In the genomic region with DNA sequence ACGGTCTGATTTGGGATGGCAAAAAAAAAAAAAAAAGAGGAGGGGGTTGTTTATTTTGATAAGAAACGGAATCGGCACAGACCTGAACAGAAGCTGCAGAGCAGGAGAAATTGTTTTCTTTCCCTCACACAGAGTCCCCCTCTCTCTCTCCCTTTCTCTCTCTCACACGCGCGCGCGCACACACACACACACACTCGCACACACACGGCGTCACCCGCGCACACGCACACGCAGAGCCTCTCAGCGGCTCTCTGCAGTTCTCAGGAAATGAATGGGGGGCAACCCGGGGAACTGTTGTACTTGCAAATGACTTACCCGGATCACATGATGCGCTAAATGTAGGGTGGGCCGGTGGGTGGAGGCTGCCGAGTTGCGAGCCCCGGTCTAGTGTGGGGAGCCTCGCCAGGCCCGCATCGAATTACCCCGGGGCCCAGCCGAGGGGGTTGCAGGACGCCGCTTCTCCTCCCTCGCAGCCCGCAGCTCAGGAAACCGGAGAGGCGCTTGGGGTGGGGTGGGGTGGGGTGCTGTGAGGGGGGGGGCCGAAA, we compare ENCODE assay signal across 8 cellular contexts. TPM values are rescaled to one million over a fixed set of nuclear protein-coding genes. Genes with fewer than 3 reads are reported as not detected.
DNase-seq lines count a peak whose midpoint lies in the region; ATAC-seq, FAIRE-seq and TF ChIP-seq lines count a peak whose summit lies in the region.

No MANE protein-coding gene starts in this region.

- H3K4me3 Mint-ChIP-seq in activated B cell treated with CpG ODN at 0.5 μM for 24 hours: no peak overlapping the region

- CTCF ChIA-PET in activated B cell treated with CpG ODN at 0.5 μM for 24 hours (lab: Charles Lee): interaction anchor here (4.2 kb wide), 1 partner anchor 153 kb away, joined by 16 read pairs; no protein-coding TSS in a partner anchor

- intact Hi-C loops in activated B cell treated with CpG ODN at 0.5 μM for 24 hours (cut with micrococcal nuclease): loop anchor here (1.0 to 10.0 kb wide), 14 partner anchors 8 to 1415 kb away; a partner anchor contains a TSS
- intact Hi-C loops in kidney (cut with DNase I): no loop called here

- no peaks in the 10 kb centered on the region for H3K9me3 Mint-ChIP-seq in activated B cell treated with CpG ODN at 0.5 μM for 24 hours

- TF ChIP-seq CTCF in activated B cell treated with CpG ODN at 0.5 μM for 24 hours (IDR thresholded peaks at IDR 0.05): no peak
- no peak for TF ChIP-seq CTCF in cardiac fibroblast (IDR thresholded peaks at IDR 0.05; ENCODE audit: low read depth, low read length)
- no peak for TF ChIP-seq CTCF in kidney (IDR thresholded peaks at IDR 0.05; ENCODE audit: borderline replicate concordance, extremely low read depth, insufficient read depth)

- peak; percentile 41 for ATAC-seq in HG02981 (IDR thresholded peaks at IDR 0.05; ENCODE audit: unreplicated experiment)
- peak; percentile 51 for ATAC-seq in activated B cell treated with CpG ODN at 0.5 μM for 24 hours (ENCODE audit: low read depth)

- H3K27me3 Mint-ChIP-seq in activated B cell treated with CpG ODN at 0.5 μM for 24 hours: no peaks in the 10 kb centered on the region

- peaks cover 13% of the 10 kb centered on the region for H3K36me3 Mint-ChIP-seq in activated B cell treated with CpG ODN at 0.5 μM for 24 hours (ENCODE audit: low read depth)

- H3K9ac ChIP-seq in kidney (ENCODE audit: low read length in 2 of 2): peak overlapping the region; percentile 27 to 83

- H3K36me3 ChIP-seq in kidney (ENCODE audit: control insufficient read depth in 1 of 2, insufficient read depth in 2 of 2, low read length in 2 of 2): no peaks in the 10 kb centered on the region

- H3K27ac Mint-ChIP-seq in activated B cell treated with CpG ODN at 0.5 μM for 24 hours: peak overlapping the region; percentile 98

- DNase-seq in SIG-M5 treated with dmso at 0.1 percent for 504 hours (lab: John Stamatoyannopoulos, UW; ENCODE audit: unreplicated experiment) (peak; percentile 49), SIG-M5 (lab: John Stamatoyannopoulos, UW) (no peak), NCI-H2107 (lab: John Stamatoyannopoulos, UW) (peak; percentile 30), activated B cell treated with CpG ODN at 0.5 μM for 24 hours (peak; percentile 79), cardiac fibroblast (ENCODE audit: low read depth in 2 of 2) (peak; percentile 92 to 98), kidney (peak; percentile 96)
- DNase-seq in stimulated activated CD4-positive, alpha-beta T cell treated with anti-CD3 and anti-CD28 coated beads, Interleukin-12 subunit alpha, Interleukin-12 subunit beta, amount 100 ng/mL, for 4 hours: peak; percentile 66

- H3K4me1 Mint-ChIP-seq in activated B cell treated with CpG ODN at 0.5 μM for 24 hours: peaks cover 39% of the 10 kb centered on the region

- H3K4me1 ChIP-seq in kidney (ENCODE audit: control insufficient read depth in 1 of 2, insufficient read depth in 1 of 2, low read depth in 1 of 2, low read length in 2 of 2): peaks cover 13 to 18% of the 10 kb centered on the region in 2 donors

- H3K4me3 ChIP-seq in cardiac fibroblast (replicated peaks in 1 of 2; ENCODE audit: low read depth in 2 of 2, low read length in 2 of 2): peak overlapping the region; percentile 67 to 87
- H3K4me3 ChIP-seq in kidney (ENCODE audit: low read length in 2 of 2): peak overlapping the region; percentile 94 to 99

- H3K9me3 ChIP-seq in kidney (ENCODE audit: control insufficient read depth in 1 of 2, low read length in 2 of 2): no peaks in the 10 kb centered on the region

- peak overlapping the region; percentile 82 to 83 for H3K27ac ChIP-seq in kidney (ENCODE audit: low read depth in 2 of 2, low read length in 2 of 2)

- POLR2A ChIA-PET in activated B cell treated with CpG ODN at 0.5 μM for 24 hours (lab: Charles Lee): interaction anchor here (0.5 to 5.7 kb wide), 38 partner anchors 8 to 1369 kb away, joined by 3 to 54 read pairs (median 4); no protein-coding TSS in a partner anchor

- no peak for FAIRE-seq in kidney (lab: Jason Lieb, UNC)

RNA-seq across cellular contexts. Expression of a gene that starts 0.5 kb away (rescaled TPM):
- total RNA-seq in activated B cell treated with CpG ODN at 0.5 μM for 24 hours (28.2 and 33.9 TPM in 2 replicates), kidney (22.0 TPM)
- 2.6 TPM for polyA plus RNA-seq in kidney (ENCODE audit: insufficient read depth, low read depth, low replicate concordance)
